In the genomic region with DNA sequence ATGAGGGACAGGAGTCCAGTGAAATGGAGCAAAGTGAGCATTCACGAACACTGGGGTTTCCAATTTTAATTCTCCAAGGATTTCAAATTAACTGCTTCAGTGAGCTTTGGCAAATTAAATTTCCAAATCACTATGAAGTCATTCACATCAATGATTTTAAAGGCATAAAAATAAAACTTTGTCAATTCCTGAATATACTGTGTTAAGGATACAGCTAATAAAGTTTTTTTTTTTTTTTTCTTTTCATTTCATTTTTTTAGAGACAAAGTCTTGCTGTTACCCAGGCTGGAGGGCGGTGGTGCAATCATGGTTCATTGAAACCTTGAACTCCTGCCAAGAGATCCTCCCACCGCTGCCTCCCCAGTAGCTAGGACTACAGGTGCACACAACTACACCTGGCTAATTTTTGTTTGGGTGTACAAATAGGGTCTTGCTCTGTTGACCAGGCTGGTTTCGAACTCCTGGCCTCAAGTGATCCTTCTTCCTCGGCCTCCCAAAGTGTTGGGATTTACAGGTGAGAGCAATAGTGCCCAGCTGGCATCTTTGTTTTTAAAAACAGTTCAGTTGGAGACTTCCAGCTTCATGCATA, we compare ENCODE assay signal across 20 cellular contexts. TPM values are rescaled to one million over a fixed set of nuclear protein-coding genes. Genes with fewer than 3 reads are reported as not detected.
A peak's percentile ranks its signal among the peaks of the same experiment; 100 is the strongest.
DNase-seq lines count a peak whose midpoint lies in the region; ATAC-seq, FAIRE-seq and TF ChIP-seq lines count a peak whose summit lies in the region.
"Had no signal": no experiment of that assay in that cellular context is flagged by ENCODE, and none has a peak within 500 bp of the region (broad histone marks: within the 10 kb centered on the region; RNA-seq: fewer than 3 reads in every experiment).

No MANE protein-coding gene starts in this region.

- TF ChIP-seq CTCF in DOHH2 (IDR thresholded peaks at IDR 0.05; ENCODE audit: low read depth, low read length, poor library complexity, severe bottlenecking) (no peak), HepG2 (CRISPR knock-in tag; IDR thresholded peaks at IDR 0.05) (no peak)

- H3K27ac ChIP-seq in DOHH2 (ENCODE audit: low read depth, low read length) (no peak overlapping the region), HepG2 (ENCODE audit: extremely low read length, insufficient read depth, low read length) (no peak overlapping the region)
- H3K27ac ChIP-seq: SK-N-MC, uterus had no signal

- DNase-seq in HEK293T (ENCODE audit: extremely low spot score) (no peak), T-helper 17 cell (no peak), HepG2 (ENCODE audit: low spot score) (peak; percentile 20), NCI-H524 (lab: John Stamatoyannopoulos, UW) (no peak), HAP-1 (ENCODE audit: low spot score in 2 of 2) (no peak)
- DNase-seq: activated CD4-positive, alpha-beta T cell treated with anti-CD3 and anti-CD28 coated beads for 36 hours; activated naive CD4-positive, alpha-beta T cell treated with anti-CD3 and anti-CD28 coated beads, Interleukin-2, amount 10 ng/mL, durations not matched to agents 7 days and 5 days; AML-193; GDM1; mammary epithelial cell; natural killer cell; NCI-H1105; stimulated activated CD4-positive, alpha-beta T cell treated with anti-CD3 and anti-CD28 coated beads, Interleukin-2, amount 100 ng/mL, for 48 hours; uterus had no signal

- intact Hi-C loops in HepG2 (cut with micrococcal nuclease; ENCODE audit: unreplicated experiment) = no loop called here

- POLR2A ChIA-PET in HEK293T (lab: Yijun Ruan, JAX) = interaction anchor here (2.1 kb wide), 1 partner anchor 22 kb away, joined by 7 read pairs; a partner anchor contains a TSS
- POLR2A ChIA-PET in HepG2 (lab: Yijun Ruan, JAX) = interaction anchor here (0.9 to 1.0 kb wide), 2 partner anchors 22 to 75 kb away, joined by 3 read pairs; a partner anchor contains a TSS

- H3K27me3 Mint-ChIP-seq in T-helper 17 cell = no peaks in the 10 kb centered on the region
- H3K27me3 Mint-ChIP-seq: activated CD4-positive, alpha-beta T cell treated with anti-CD3 and anti-CD28 coated beads for 36 hours; activated naive CD4-positive, alpha-beta T cell treated with anti-CD3 and anti-CD28 coated beads, Interleukin-2, amount 10 ng/mL, durations not matched to agents 7 days and 5 days had no signal

- in situ Hi-C loops in HepG2 (cut with HindIII; ENCODE audit: extremely low pct_ligation_motif_present, low pct_unique_long_range_greater_than_20kb) (no loop called here), HAP-1 (cut with MboI; ENCODE audit: low sequenced_read_pairs) (no loop called here)

- peaks cover 43% of the 10 kb centered on the region for H3K4me1 Mint-ChIP-seq in T-helper 17 cell

- H3K4me3 ChIP-seq in DOHH2 (ENCODE audit: low read length) (no peak overlapping the region), HepG2 (replicated peaks in 1 of 3; ENCODE audit: insufficient read depth in 1 of 3, low read depth in 2 of 3, low read length in 3 of 3) (no peak overlapping the region), HAP-1 (no peak overlapping the region)
- H3K4me3 ChIP-seq: SK-N-MC, uterus had no signal

- H3K27ac Mint-ChIP-seq in T-helper 17 cell = peak overlapping the region; percentile 22
- H3K27ac Mint-ChIP-seq: activated naive CD4-positive, alpha-beta T cell treated with anti-CD3 and anti-CD28 coated beads, Interleukin-2, amount 10 ng/mL, durations not matched to agents 7 days and 5 days had no signal

- no TSS peak for BruUV-seq in HepG2 (replicated peaks; lab: Mats Ljungman, UMichigan)

- FAIRE-seq in HepG2 (lab: Jason Lieb, UNC) = no peak
- FAIRE-seq: astrocyte, endometrium, keratinocyte had no signal

- ATAC-seq in T-helper 17 cell = no peak
- ATAC-seq in HepG2 = peak; percentile 62; the same call in 2 of the 3 replicates
- no peak for ATAC-seq in HG03460 (IDR thresholded peaks at IDR 0.05; ENCODE audit: unreplicated experiment)
- ATAC-seq: activated CD4-positive, alpha-beta T cell treated with anti-CD3 and anti-CD28 coated beads for 36 hours; natural killer cell had no signal

- CTCF ChIA-PET in HEK293T (lab: Yijun Ruan, JAX) (no interaction called here), HepG2 (lab: Yijun Ruan, JAX; ENCODE audit: low intra/inter-chr PET ratio, low total read pairs) (no interaction called here)

- peaks cover 14% of the 10 kb centered on the region for H4K20me1 ChIP-seq in DOHH2 (ENCODE audit: control insufficient read depth, insufficient read depth, low read depth, low read length)
- peaks cover 26% of the 10 kb centered on the region; the same call in 1 of the 2 replicates for H4K20me1 ChIP-seq in HepG2 (ENCODE audit: insufficient read depth, low read length)

- H3K9me3 ChIP-seq in DOHH2 (ENCODE audit: control insufficient read depth, insufficient read depth, low read length) (no peaks in the 10 kb centered on the region), T-helper 17 cell (ENCODE audit: control insufficient read depth, low read length, poor library complexity, severe bottlenecking) (no peaks in the 10 kb centered on the region), HepG2 (ENCODE audit: low read length) (no peaks in the 10 kb centered on the region), HAP-1 (no peaks in the 10 kb centered on the region)
- H3K9me3 ChIP-seq: uterus had no signal

- peaks cover 55% of the 10 kb centered on the region for H3K36me3 ChIP-seq in DOHH2 (ENCODE audit: control insufficient read depth, low read length)
- 0 out of 5 replicates have a peak, but pooled peaks cover 0 to 1% of the 10 kb centered on the region in 2 experiments for H3K36me3 ChIP-seq in HepG2 (replicated peaks in 1 of 2; ENCODE audit: control insufficient read depth in 1 of 2, insufficient read depth in 2 of 2, low read length in 2 of 2)
- H3K36me3 ChIP-seq in HAP-1 (replicated peaks) = no peaks in the 10 kb centered on the region
- H3K36me3 ChIP-seq: uterus had no signal

- H3K4me3 Mint-ChIP-seq in T-helper 17 cell = no peak overlapping the region
- H3K4me3 Mint-ChIP-seq: activated CD4-positive, alpha-beta T cell treated with anti-CD3 and anti-CD28 coated beads for 36 hours; activated naive CD4-positive, alpha-beta T cell treated with anti-CD3 and anti-CD28 coated beads, Interleukin-2, amount 10 ng/mL, durations not matched to agents 7 days and 5 days; natural killer cell had no signal

- H3K79me2 ChIP-seq in DOHH2 (ENCODE audit: control insufficient read depth, low read length) = peaks cover 100% of the 10 kb centered on the region
- H3K79me2 ChIP-seq in HepG2 (ENCODE audit: insufficient read depth, low read length) = peaks cover 98% of the 10 kb centered on the region

- no peaks in the 10 kb centered on the region for H3K27me3 ChIP-seq in DOHH2 (ENCODE audit: control insufficient read depth, low read length)
- H3K27me3 ChIP-seq in HepG2 (ENCODE audit: control insufficient read depth in 1 of 2, insufficient read depth in 2 of 2, low read length in 2 of 2) = no peaks in the 10 kb centered on the region
- H3K27me3 ChIP-seq in HAP-1 (ENCODE audit: low read depth) = no peaks in the 10 kb centered on the region
- H3K27me3 ChIP-seq: uterus had no signal

- H3K9ac ChIP-seq in HepG2 (ENCODE audit: insufficient read depth, low read depth, low read length) = no peak overlapping the region

- H3K4me2 ChIP-seq in DOHH2 (ENCODE audit: low read length) (peak overlapping the region; percentile 35), HepG2 (ENCODE audit: low read depth, low read length) (no peak overlapping the region)

- peaks cover 5% of the 10 kb centered on the region; the same call in 1 of the 2 replicates for H3F3A ChIP-seq in DOHH2 (ENCODE audit: control insufficient read depth, insufficient read depth)

- TF ChIP-seq POLR2A in HepG2 (IDR thresholded peaks at IDR 0.05; ENCODE audit: insufficient read depth in 1 of 2, low read depth in 2 of 2, low read length in 2 of 2) = no peak

- TF ChIP-seq EP300 in HepG2 (IDR thresholded peaks at IDR 0.05; ENCODE audit: low read depth in 2 of 2, low read length in 2 of 2) (no peak), HepG2 (CRISPR knock-in tag; IDR thresholded peaks at IDR 0.05; ENCODE audit: borderline replicate concordance) (no peak)

- no peaks in the 10 kb centered on the region for H3K9me2 ChIP-seq in DOHH2 (replicated peaks; ENCODE audit: control insufficient read depth, low read length)

- H2AFZ ChIP-seq in HepG2 (ENCODE audit: low read length) = no peak overlapping the region

- TF ChIP-seq RAD21 in HepG2 (CRISPR knock-in tag; IDR thresholded peaks at IDR 0.05) = no peak

- peaks cover 66% of the 10 kb centered on the region for H3K4me1 ChIP-seq in DOHH2 (ENCODE audit: control insufficient read depth, low read length)
- H3K4me1 ChIP-seq in HepG2 (ENCODE audit: insufficient read depth, low read length) = peaks cover 13% of the 10 kb centered on the region
- H3K4me1 ChIP-seq in HAP-1 = peaks cover 2% of the 10 kb centered on the region; the same call in 1 of the 2 replicates
- H3K4me1 ChIP-seq: uterus had no signal

- WGBS in HepG2 (ENCODE audit: low lambda C conversion rate) = 82% methylated on average over 5 of the region's 5 CpGs

- peaks cover 3% of the 10 kb centered on the region for H3K36me3 Mint-ChIP-seq in T-helper 17 cell (ENCODE audit: low read depth)
- H3K36me3 Mint-ChIP-seq: natural killer cell had no signal

TF ChIP-seq in HEK293T, 16 proteins besides CTCF, POLR2A, EP300 and RAD21 (continues in another document):
- no peak for TF ChIP-seq NFRKB (IDR thresholded peaks at IDR 0.05)

RNA-seq across cellular contexts. Expression of a gene that starts 21.9 kb away (rescaled TPM):
- total RNA-seq in T-helper 17 cell (10 to 100 TPM; 61.8 to 64.6 TPM), HepG2 (2016; rRNA removed; fragmentation: Illumina TruSeq; extraction: Trizol) (28.6 and 34.4 TPM in 2 replicates)
- 8.0 and 10.1 TPM in 2 replicates for total RNA-seq in HepG2 (2016; cell fraction: cytosol; rRNA removed; fragmentation: Illumina TruSeq; extraction: Trizol; ENCODE audit: low read depth)
- total RNA-seq in HepG2 (2016; cell fraction: insoluble cytoplasmic fraction; rRNA removed; fragmentation: Illumina TruSeq; extraction: Trizol) = 25.2 and 36.1 TPM in 2 replicates
- 12.0 and 13.4 TPM in 2 replicates for total RNA-seq in HepG2 (2016; cell fraction: membrane; rRNA removed; fragmentation: Illumina TruSeq; extraction: Trizol)
- 75.3 and 77.9 TPM in 2 replicates for total RNA-seq in HepG2 (2016; cell fraction: nucleus; rRNA removed; fragmentation: Illumina TruSeq; extraction: Trizol)
- 16.1 and 19.4 TPM in 2 replicates for polyA plus RNA-seq in HepG2 (2011; rRNA removed)
- 4.3 and 5.8 TPM in 2 replicates for polyA plus RNA-seq in HepG2 (2011; cell fraction: cytosol; rRNA removed)
- polyA plus RNA-seq in HepG2 (2011; cell fraction: nucleus; rRNA removed) = 40.1 and 43.2 TPM in 2 replicates
- 18.6 and 26.4 TPM in 2 replicates for polyA plus RNA-seq in HepG2 (2012)
- 0.87 and 1.1 TPM in 2 replicates for polyA plus RNA-seq in HepG2 (2016; cell fraction: cytosol; fragmentation: Illumina TruSeq; extraction: Trizol; ENCODE audit: low read depth)
- polyA plus RNA-seq in HepG2 (2016; cell fraction: insoluble cytoplasmic fraction; fragmentation: Illumina TruSeq; extraction: Trizol; ENCODE audit: low read depth) = 26.2 and 29.3 TPM in 2 replicates
- 2.9 and 3.1 TPM in 2 replicates for polyA plus RNA-seq in HepG2 (2016; cell fraction: membrane; fragmentation: Illumina TruSeq; extraction: Trizol; ENCODE audit: low read depth)
- polyA plus RNA-seq in HepG2 (2016; cell fraction: nucleus; fragmentation: Illumina TruSeq; extraction: Trizol; ENCODE audit: insufficient read depth, low read depth) = 91.7 and 94.4 TPM in 2 replicates
- 23.1 and 34.2 TPM in 2 replicates for polyA minus RNA-seq in HepG2 (2011; rRNA and poly(A)+ RNA removed; ENCODE audit: low replicate concordance)
- 9.2 and 9.8 TPM in 2 replicates for polyA minus RNA-seq in HepG2 (2011; cell fraction: cytosol; rRNA and poly(A)+ RNA removed)
- 111 and 119 TPM in 2 replicates for polyA minus RNA-seq in HepG2 (2011; cell fraction: nucleus; rRNA and poly(A)+ RNA removed)
